In genomic region chr15:57567909-57568308, GRCh38 we compare ENCODE assay signal across 22 cellular contexts. TPM values are rescaled to one million over a fixed set of nuclear protein-coding genes. Genes with fewer than 3 reads are reported as not detected.
DNase-seq lines count a peak whose midpoint lies in the region; ATAC-seq and TF ChIP-seq lines count a peak whose summit lies in the region.
"Had no signal": no experiment of that assay in that cellular context is flagged by ENCODE, and none has a peak within 500 bp of the region (broad histone marks: within the 10 kb centered on the region; RNA-seq: fewer than 3 reads in every experiment).

No MANE protein-coding gene starts in this region.

- no peak for ATAC-seq in omental fat pad (ENCODE audit: low FRiP score)
- no peak for ATAC-seq in HG03520 (IDR thresholded peaks at IDR 0.05; ENCODE audit: unreplicated experiment)
- ATAC-seq: GM12878, GM23338 had no signal

- H2BK5ac ChIP-seq in mesenchymal stem cell (ENCODE audit: low read depth, low read length, poor library complexity, severe bottlenecking): no peak overlapping the region

- peaks cover 8% of the 10 kb centered on the region for H3K36me3 Mint-ChIP-seq in endothelial cell (ENCODE audit: low read depth, unreplicated experiment)
- H3K36me3 Mint-ChIP-seq: CD4-positive, alpha-beta memory T cell had no signal

- H3K4me1 ChIP-seq in mesenchymal stem cell (ENCODE audit: control insufficient read depth, insufficient read depth, low read depth, low read length): no peaks in the 10 kb centered on the region
- H3K4me1 ChIP-seq in uterus: peaks cover 4 to 5% of the 10 kb centered on the region in 2 donors

- peaks cover 23% of the 10 kb centered on the region for H3K4me1 Mint-ChIP-seq in endothelial cell (ENCODE audit: unreplicated experiment)

- WGBS in mesenchymal stem cell: 80% methylated on average over 3 of the region's 3 CpGs

- H4K91ac ChIP-seq in mesenchymal stem cell (ENCODE audit: low read length): no peak overlapping the region

- no peak overlapping the region for H3K23ac ChIP-seq in mesenchymal stem cell (ENCODE audit: low read length in 2 of 2)

- H3K9me3 ChIP-seq in mesenchymal stem cell (ENCODE audit: control insufficient read depth, low read length): no peaks in the 10 kb centered on the region
- H3K9me3 ChIP-seq in uterus: no peaks in the 10 kb centered on the region

- peak; percentile 71 for DNase-seq in NCI-H526 treated with DMSO at 0.1 percent for 48 hours (lab: John Stamatoyannopoulos, UW)
- no peak for DNase-seq in endothelial cell (ENCODE audit: low spot score)
- peak; percentile 14 for DNase-seq in mesenchymal stem cell
- DNase-seq in uterus: no peak
- DNase-seq in HK-2 (ENCODE audit: unreplicated experiment): no peak
- DNase-seq in omental fat pad (ENCODE audit: low spot score): no peak
- DNase-seq: CD4-positive, alpha-beta memory T cell; DND-41; HCEC 1CT; IMR-90; MV-4-11; NCI-H1694; NCI-H2081; NCI-H2171; NCI-H446; Right ventricle myocardium superior had no signal

- no peak for TF ChIP-seq CTCF in endothelial cell (IDR thresholded peaks at IDR 0.05; ENCODE audit: unreplicated experiment)
- no peak for TF ChIP-seq CTCF in uterus (IDR thresholded peaks at IDR 0.05)
- no peak for TF ChIP-seq CTCF in omental fat pad (IDR thresholded peaks at IDR 0.05)

- H3K4me3 Mint-ChIP-seq in endothelial cell (ENCODE audit: unreplicated experiment): no peak overlapping the region
- H3K4me3 Mint-ChIP-seq: CD4-positive, alpha-beta memory T cell; GM23338 had no signal

- TF ChIP-seq POLR2A in uterus (IDR thresholded peaks at IDR 0.05): no peak

- H3K27ac ChIP-seq in mesenchymal stem cell (ENCODE audit: low read length, poor library complexity, severe bottlenecking) (no peak overlapping the region), uterus (peak overlapping the region; percentile 79 to 85)
- H3K27ac ChIP-seq: KMS-11, SK-N-MC had no signal

- no peaks in the 10 kb centered on the region for H3K79me1 ChIP-seq in mesenchymal stem cell (replicated peaks; ENCODE audit: low read length, poor library complexity, severe bottlenecking)

- no peak overlapping the region for H4K8ac ChIP-seq in mesenchymal stem cell (ENCODE audit: low read length)

- intact Hi-C loops in uterus (cut with DNase I; ENCODE audit: low total_unique reads): no loop called here

- no peak overlapping the region for H3K18ac ChIP-seq in mesenchymal stem cell (ENCODE audit: low read depth in 1 of 2, low read length in 2 of 2)

- H3K36me3 ChIP-seq in mesenchymal stem cell (ENCODE audit: control insufficient read depth in 1 of 2, insufficient read depth in 2 of 2, low read depth in 1 of 2, low read length in 2 of 2) (no peaks in the 10 kb centered on the region), uterus (no peaks in the 10 kb centered on the region)

- H3K4me2 ChIP-seq in mesenchymal stem cell (ENCODE audit: low read length, poor library complexity, severe bottlenecking): no peak overlapping the region
- H3K4me2 ChIP-seq: GM23338, KMS-11 had no signal

- no peak overlapping the region for H2BK12ac ChIP-seq in mesenchymal stem cell (ENCODE audit: low read length in 2 of 2)

- no peak overlapping the region for H2AK5ac ChIP-seq in mesenchymal stem cell (ENCODE audit: low read length, severe bottlenecking)

- H3K14ac ChIP-seq in mesenchymal stem cell (ENCODE audit: low read length in 2 of 2): no peak overlapping the region

- H3K27me3 ChIP-seq in mesenchymal stem cell (ENCODE audit: control insufficient read depth in 1 of 2, insufficient read depth in 1 of 2, low read length in 2 of 2) (no peaks in the 10 kb centered on the region), uterus (no peaks in the 10 kb centered on the region)

- peak overlapping the region; percentile 40 for H3K27ac Mint-ChIP-seq in endothelial cell (ENCODE audit: unreplicated experiment)
- H3K27ac Mint-ChIP-seq: GM23338 had no signal

- no peak overlapping the region for H3K4ac ChIP-seq in mesenchymal stem cell (ENCODE audit: low read depth in 1 of 2, low read length in 2 of 2)

- H3K27me3 Mint-ChIP-seq in endothelial cell (ENCODE audit: unreplicated experiment): no peaks in the 10 kb centered on the region

- H2AFZ ChIP-seq in mesenchymal stem cell (ENCODE audit: low read depth, low read length): no peak overlapping the region
- H2AFZ ChIP-seq: GM23338 had no signal

- no peak overlapping the region for H3K9ac ChIP-seq in mesenchymal stem cell (ENCODE audit: low read length)
- H3K9ac ChIP-seq: KMS-11 had no signal

- no peak overlapping the region for H2BK15ac ChIP-seq in mesenchymal stem cell (ENCODE audit: low read depth, poor library complexity, severe bottlenecking)

- no peaks in the 10 kb centered on the region for H3K9me3 Mint-ChIP-seq in endothelial cell (ENCODE audit: unreplicated experiment)
- H3K9me3 Mint-ChIP-seq: GM23338 had no signal

- H3K4me3 ChIP-seq in mesenchymal stem cell (ENCODE audit: insufficient read depth in 1 of 2, low read depth in 1 of 2, low read length in 2 of 2) (no peak overlapping the region), uterus (no peak overlapping the region)
- H3K4me3 ChIP-seq: GM12878, GM23338, SK-N-MC had no signal

- no peak overlapping the region for H2BK120ac ChIP-seq in mesenchymal stem cell (ENCODE audit: low read depth, low read length)

RNA-seq across cellular contexts. Expression of gene MYZAP, which starts 23.8 kb away (rescaled TPM):
- 55.3 TPM for total RNA-seq in endothelial cell (ENCODE audit: unreplicated experiment)
- 0.08 TPM for polyA plus RNA-seq in mesenchymal stem cell (2013, experiment 1 of 2)
- polyA plus RNA-seq in mesenchymal stem cell (2013, experiment 2 of 2): not detected
- 10 to 100 TPM in 3 of 4 donors, 1 to 10 TPM in 1; 7.7 to 22.5 (median 18.2) TPM for total RNA-seq in uterus
- 10 to 100 TPM; 13.1 to 84.6 (median 20.2) TPM for total RNA-seq in omental fat pad
- total RNA-seq: A673, GM12878, IMR-90 had no signal
- polyA plus RNA-seq: GM12878, IMR-90 had no signal

Comparison
In these comparisons a context has a peak if more than half of its experiments do, and no peak if none do; other contexts are left out.
1. DNase-seq: peak in NCI-H526 treated with DMSO at 0.1 percent for 48 hours (single experiment) and mesenchymal stem cell (single experiment); none in endothelial cell (single experiment), uterus (0 of 2), HK-2 (single experiment) and omental fat pad (single experiment).